In the genomic region with DNA sequence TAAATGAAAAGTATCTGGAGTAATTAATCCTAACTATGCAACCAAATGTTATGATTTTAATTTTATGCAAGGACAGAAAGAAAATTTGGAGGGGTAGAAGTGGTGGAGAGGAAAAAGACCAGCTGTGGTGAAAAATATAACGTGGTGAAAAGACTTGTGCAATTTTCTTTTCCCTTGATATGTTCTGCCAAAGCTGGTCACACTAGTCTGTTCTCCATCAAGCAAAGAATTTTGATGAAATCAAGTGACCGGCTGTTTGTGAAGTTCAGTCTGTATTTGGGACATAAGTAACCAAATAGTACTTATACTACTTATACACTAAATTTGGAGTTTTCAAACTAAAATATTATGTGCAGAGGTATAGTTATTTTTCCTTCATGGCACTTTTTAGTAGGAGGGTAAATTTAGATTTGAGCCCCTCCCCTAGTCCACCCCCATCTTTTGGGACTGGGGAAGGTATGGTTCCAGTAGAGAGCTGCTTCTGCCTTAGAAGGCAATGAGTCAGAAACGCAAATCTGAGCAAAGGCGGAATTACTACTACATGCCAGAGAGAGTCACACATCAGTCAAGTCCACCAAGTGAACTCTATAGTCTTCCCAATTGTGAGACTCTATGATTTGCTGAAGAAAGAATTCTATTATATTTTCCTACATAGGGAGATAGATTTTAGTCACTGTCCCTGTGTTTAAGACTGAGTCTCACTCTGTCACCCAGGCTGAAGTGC, we compare ENCODE assay signal across 9 cellular contexts.
DNase-seq lines count a peak whose midpoint lies in the region; ATAC-seq and TF ChIP-seq lines count a peak whose summit lies in the region.
"Had no signal": no experiment of that assay in that cellular context is flagged by ENCODE, and none has a peak within 500 bp of the region (broad histone marks: within the 10 kb centered on the region; RNA-seq: fewer than 3 reads in every experiment).

No MANE protein-coding gene starts in this region.

- no peak overlapping the region for H4K8ac ChIP-seq in H9 (replicated peaks; ENCODE audit: insufficient read length, low read depth, low read length)

- no peak overlapping the region for H3K14ac ChIP-seq in H9 (ENCODE audit: insufficient read depth, low read length)

- H3K27me3 Mint-ChIP-seq in H9 (ENCODE audit: low read depth): peaks cover 2% of the 10 kb centered on the region

- H4K20me1 ChIP-seq in HCT116 (ENCODE audit: insufficient read depth): no peaks in the 10 kb centered on the region
- no peaks in the 10 kb centered on the region for H4K20me1 ChIP-seq in fibroblast of lung (ENCODE audit: control insufficient read depth, extremely low read depth, insufficient read depth, low read length)
- no peaks in the 10 kb centered on the region for H4K20me1 ChIP-seq in H9 (ENCODE audit: control insufficient read depth, insufficient read depth, insufficient read length)

- no peak overlapping the region for H3K23ac ChIP-seq in H9 (ENCODE audit: insufficient read length, low read depth, low read length)

- POLR2A ChIA-PET in HCT116 (lab: Charles Lee) (no interaction called here), RWPE1 (lab: Yijun Ruan, JAX; ENCODE audit: low non-redundant PET) (interaction anchor here (0.5 kb wide), 1 partner anchor 296 kb away, joined by 3 read pairs; no protein-coding TSS in a partner anchor)

- no peak overlapping the region for H3K4ac ChIP-seq in H9 (ENCODE audit: low read depth, low read length)

- no peak overlapping the region for H2BK5ac ChIP-seq in H9 (ENCODE audit: insufficient read length, low read length)

- peak overlapping the region; percentile 24 for H2AFZ ChIP-seq in HCT116 (ENCODE audit: low read depth, low read length, poor library complexity, severe bottlenecking)
- no peak overlapping the region for H2AFZ ChIP-seq in fibroblast of lung (ENCODE audit: low read length)
- no peak overlapping the region for H2AFZ ChIP-seq in H9 (ENCODE audit: low read length)

- no TSS peak for BruUV-seq in HCT116 (replicated peaks; lab: Mats Ljungman, UMichigan)

- RAD21 ChIA-PET in HCT116 (lab: Charles Lee; ENCODE audit: low non-redundant PET in 1 of 2, low total read pairs in 2 of 2, uncharacterized antibody in 2 of 2, unreplicated experiment in 2 of 2): interaction anchor here (1.4 to 1.8 kb wide), 3 partner anchors 337 to 873 kb away, joined by 3 to 10 read pairs (median 5); no protein-coding TSS in a partner anchor

- no peak overlapping the region for H2BK15ac ChIP-seq in H9 (ENCODE audit: low read depth, low read length)

- H2AK5ac ChIP-seq in H9 (ENCODE audit: insufficient read length, low read length): no peak overlapping the region

- H3T11ph ChIP-seq in H9 (ENCODE audit: low read length): no peak overlapping the region

- H3K79me2 ChIP-seq in HCT116 (ENCODE audit: insufficient read depth, low read length) (no peaks in the 10 kb centered on the region), fibroblast of lung (ENCODE audit: control insufficient read depth, insufficient read depth, low read length) (no peaks in the 10 kb centered on the region), H9 (ENCODE audit: insufficient read depth, low read length) (no peaks in the 10 kb centered on the region)

- TF ChIP-seq CTCF in 22Rv1 (IDR thresholded peaks at IDR 0.05): peak; percentile 67
- TF ChIP-seq CTCF in HCT116 (IDR thresholded peaks at IDR 0.05 in 2 of 3, conservative IDR thresholded peaks at IDR 0.05 in 1 of 3; ENCODE audit: borderline replicate concordance in 1 of 3, insufficient read depth in 1 of 3, low read depth in 2 of 3, low read length in 2 of 3): no peak
- peak; percentile 60 for TF ChIP-seq CTCF in RWPE1 (conservative IDR thresholded peaks at IDR 0.05; ENCODE audit: low read depth)
- TF ChIP-seq CTCF in fibroblast of lung (conservative IDR thresholded peaks at IDR 0.05 in 1 of 2, IDR thresholded peaks at IDR 0.05 in 1 of 2; ENCODE audit: low read depth in 1 of 2, low read length in 2 of 2): no peak
- no peak; the same call in 1 of the 3 replicates for TF ChIP-seq CTCF in H9 (conservative IDR thresholded peaks at IDR 0.05)

- H3K4me3 ChIP-seq in HCT116 (replicated peaks in 1 of 2; ENCODE audit: low read depth in 1 of 2, low read length in 2 of 2) (no peak overlapping the region), fibroblast of lung (replicated peaks in 1 of 4; ENCODE audit: control extremely low read depth in 1 of 4, insufficient read depth in 1 of 4, low read depth in 3 of 4, low read length in 4 of 4) (no peak overlapping the region)
- H3K4me3 ChIP-seq: colonic mucosa had no signal

- no peak for TF ChIP-seq RAD21 in HCT116 (IDR thresholded peaks at IDR 0.05; ENCODE audit: low read depth)

- no peak overlapping the region for H2BK12ac ChIP-seq in H9 (ENCODE audit: insufficient read length, low read depth, low read length)

- no peak overlapping the region for H3K27ac ChIP-seq in 22Rv1
- no peak overlapping the region for H3K27ac ChIP-seq in HCT116 (ENCODE audit: low read depth, low read length)
- no peak overlapping the region for H3K27ac ChIP-seq in RWPE1
- no peak overlapping the region for H3K27ac ChIP-seq in fibroblast of lung (ENCODE audit: insufficient read depth, low read length)
- no peak overlapping the region for H3K27ac ChIP-seq in H9 (ENCODE audit: insufficient read length, low read depth, low read length)
- H3K27ac ChIP-seq: colonic mucosa had no signal

- no peaks in the 10 kb centered on the region for H3K79me1 ChIP-seq in H9 (ENCODE audit: insufficient read depth, low read depth, low read length, poor library complexity, severe bottlenecking)

- no peaks in the 10 kb centered on the region for H3K36me3 Mint-ChIP-seq in H9 (ENCODE audit: insufficient read depth in 1 of 3, low read depth in 3 of 3)

- H3K27me3 ChIP-seq in HCT116 (ENCODE audit: insufficient read depth, low read length): no peaks in the 10 kb centered on the region
- no peaks in the 10 kb centered on the region for H3K27me3 ChIP-seq in fibroblast of lung (ENCODE audit: control insufficient read depth, insufficient read depth, low read length)
- H3K27me3 ChIP-seq in H9 (ENCODE audit: insufficient read depth, low read length): no peaks in the 10 kb centered on the region
- H3K27me3 ChIP-seq: colonic mucosa had no signal

- no peak overlapping the region for H2BK120ac ChIP-seq in H9 (ENCODE audit: low read depth, low read length, poor library complexity, severe bottlenecking)

- H3K36me3 ChIP-seq in HCT116 (ENCODE audit: control insufficient read depth in 1 of 2, insufficient read depth in 2 of 2, low read length in 2 of 2) (no peaks in the 10 kb centered on the region), fibroblast of lung (ENCODE audit: control insufficient read depth, insufficient read depth, low read length) (no peaks in the 10 kb centered on the region)
- H3K36me3 ChIP-seq: colonic mucosa had no signal

- H3K4me2 ChIP-seq in HCT116 (ENCODE audit: low read length) (peak overlapping the region; percentile 45; the same call in 1 of the 2 replicates), fibroblast of lung (ENCODE audit: extremely low read depth, insufficient read depth, low read length) (no peak overlapping the region), H9 (ENCODE audit: insufficient read depth, insufficient read length, low read length) (no peak overlapping the region)

- H3K18ac ChIP-seq in H9 (ENCODE audit: insufficient read length, low read depth, low read length): no peak overlapping the region

- peaks cover 0 to 5% of the 10 kb centered on the region in 2 experiments; a peak in 1 of 4 replicates for H3K4me1 Mint-ChIP-seq in H9

- intact Hi-C loops in HCT116 (cut with micrococcal nuclease): loop anchor here (1.0 to 5.0 kb wide), 4 partner anchors 170 to 389 kb away; no protein-coding TSS in a partner anchor

- DNase-seq in HCT116 (ENCODE audit: low read depth, low spot score) (no peak), RWPE1 (ENCODE audit: low spot score) (peak; percentile 37), fibroblast of lung (ENCODE audit: low read depth in 2 of 2) (peak; percentile 37 to 56), A172 (ENCODE audit: low spot score) (no peak), HuH-7.5 (ENCODE audit: low spot score) (no peak), H9 (no peak)

- WGBS in H9 (ENCODE audit: extremely low coverage, insufficient read length, low lambda C conversion rate): no CpG with 5 or more reads among the region's 4 CpGs

- H3K9ac ChIP-seq in HCT116 (ENCODE audit: low read length) (no peak overlapping the region), fibroblast of lung (ENCODE audit: insufficient read depth, low read length) (no peak overlapping the region), H9 (ENCODE audit: extremely low read depth, insufficient read length, low read length) (no peak overlapping the region)

- no peaks in the 10 kb centered on the region for H3K9me2 ChIP-seq in HCT116 (ENCODE audit: insufficient read depth)

- no peaks in the 10 kb centered on the region for H3K23me2 ChIP-seq in H9 (ENCODE audit: insufficient read length, low read depth, low read length, poor library complexity, severe bottlenecking)

- H3K9me3 ChIP-seq in HCT116 (ENCODE audit: control insufficient read depth in 1 of 2, insufficient read depth in 1 of 2, low read depth in 1 of 2, low read length in 2 of 2) (no peaks in the 10 kb centered on the region), fibroblast of lung (ENCODE audit: control insufficient read depth, insufficient read depth, low read depth, low read length) (no peaks in the 10 kb centered on the region), H9 (ENCODE audit: control insufficient read depth, low read depth, low read length) (no peaks in the 10 kb centered on the region)
- H3K9me3 ChIP-seq: colonic mucosa had no signal

- H4K5ac ChIP-seq in H9 (ENCODE audit: insufficient read length, low read depth, low read length): no peak overlapping the region

- CTCF ChIA-PET in HCT116 (lab: Charles Lee) (interaction anchor here (0.7 to 2.9 kb wide), 34 partner anchors 8 to 1059 kb away, joined by 3 to 41 read pairs (median 6); a partner anchor contains a TSS), RWPE1 (lab: Yijun Ruan, JAX) (interaction anchor here (0.6 to 2.2 kb wide), 22 partner anchors 10 to 667 kb away, joined by 3 to 19 read pairs (median 6); no protein-coding TSS in a partner anchor)

- H3K27ac Mint-ChIP-seq in H9: no peak overlapping the region

- H3K4me1 ChIP-seq in HCT116 (ENCODE audit: control insufficient read depth in 1 of 2, insufficient read depth in 2 of 2, low read length in 2 of 2): peaks cover 0 to 4% of the 10 kb centered on the region in 2 experiments; a peak in 1 of 4 replicates
- H3K4me1 ChIP-seq in fibroblast of lung (ENCODE audit: control insufficient read depth, extremely low read depth, insufficient read depth, low read length): peaks cover 8% of the 10 kb centered on the region
- no peaks in the 10 kb centered on the region for H3K4me1 ChIP-seq in H9 (ENCODE audit: insufficient read depth, low read length)
- H3K4me1 ChIP-seq: colonic mucosa had no signal

- H3K4me3 Mint-ChIP-seq in H9: no peak overlapping the region

- H4K91ac ChIP-seq in H9 (ENCODE audit: insufficient read length, low read depth, low read length): no peak overlapping the region

- peak; percentile 22; the same call in 1 of the 2 replicates for ATAC-seq in HCT116
- ATAC-seq in HG03095 (IDR thresholded peaks at IDR 0.05; ENCODE audit: unreplicated experiment): no peak

- H3K56ac ChIP-seq in H9 (ENCODE audit: insufficient read length, low read depth, low read length): no peak overlapping the region

- no peak overlapping the region for H2BK20ac ChIP-seq in H9 (ENCODE audit: low read depth, low read length, poor library complexity, severe bottlenecking)

- no peak for TF ChIP-seq POLR2A in HCT116 (IDR thresholded peaks at IDR 0.05; ENCODE audit: borderline replicate concordance, extremely low read depth, insufficient read depth, insufficient read length)

- H3K9me3 Mint-ChIP-seq in H9: no peaks in the 10 kb centered on the region

Comparison
In these comparisons a context has a peak if more than half of its experiments do, and no peak if none do; other contexts are left out.
1. CTCF ChIP-seq: peak in 22Rv1 (single experiment) and RWPE1 (single experiment); none in HCT116 (0 of 3), fibroblast of lung (0 of 2) and H9 (single experiment).
2. DNase-seq: peak in RWPE1 (single experiment) and fibroblast of lung (2 of 2); none in HCT116 (single experiment), A172 (single experiment), HuH-7.5 (single experiment) and H9 (single experiment).